8 cellular contexts compared by ENCODE assay signal in the genomic region with DNA sequence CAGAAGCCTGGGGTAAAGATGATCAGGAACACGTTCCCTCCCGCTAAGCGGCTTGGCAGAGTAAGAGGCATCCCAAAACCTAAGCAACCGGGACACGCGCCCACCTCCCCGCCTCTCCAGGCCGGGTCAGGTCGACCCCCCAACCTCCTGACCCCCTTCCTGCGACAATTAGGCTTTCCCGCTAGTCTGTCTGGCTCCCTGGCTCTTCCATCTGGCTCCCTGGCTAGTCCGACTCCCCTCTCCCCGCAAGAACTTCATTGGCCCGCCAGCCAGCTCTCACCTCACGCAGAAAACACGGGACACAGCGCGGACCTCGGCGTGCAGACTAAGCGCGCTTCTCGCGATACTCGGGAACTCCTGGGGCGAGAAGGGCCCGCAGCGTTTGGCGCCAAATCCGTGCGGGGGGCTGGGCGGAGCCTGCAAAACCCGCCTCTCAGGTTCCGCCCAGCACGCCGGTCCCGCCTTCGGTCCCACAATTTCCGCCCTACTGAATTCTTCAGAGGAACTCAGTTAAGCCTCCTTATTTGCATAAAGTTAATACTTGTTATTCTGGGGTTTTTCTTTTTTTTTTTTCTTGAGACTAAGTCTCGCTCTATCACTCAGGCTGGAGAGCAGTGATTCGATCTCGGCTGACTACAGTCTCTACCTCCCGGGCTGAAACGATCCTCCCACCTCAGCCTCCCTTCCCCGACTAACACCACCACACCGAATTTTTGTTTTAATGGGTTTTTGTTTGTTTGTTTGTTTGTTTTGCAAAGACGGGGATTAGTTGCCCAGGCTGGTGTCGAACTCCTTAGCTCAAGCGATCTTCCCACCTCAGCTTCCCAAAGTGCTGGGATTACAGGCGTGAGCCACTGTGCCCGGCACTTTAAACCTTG. TPM values are rescaled to one million over a fixed set of nuclear protein-coding genes. Genes with fewer than 3 reads are reported as not detected.
DNase-seq lines count a peak whose midpoint lies in the region; ATAC-seq lines count a peak whose summit lies in the region.

A gene with protein sequence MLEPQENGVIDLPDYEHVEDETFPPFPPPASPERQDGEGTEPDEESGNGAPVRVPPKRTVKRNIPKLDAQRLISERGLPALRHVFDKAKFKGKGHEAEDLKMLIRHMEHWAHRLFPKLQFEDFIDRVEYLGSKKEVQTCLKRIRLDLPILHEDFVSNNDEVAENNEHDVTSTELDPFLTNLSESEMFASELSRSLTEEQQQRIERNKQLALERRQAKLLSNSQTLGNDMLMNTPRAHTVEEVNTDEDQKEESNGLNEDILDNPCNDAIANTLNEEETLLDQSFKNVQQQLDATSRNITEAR (minus strand): TSS at position 327 of the 878 bp plus-strand sequence. CDS start 3,738 bp downstream, outside the sequence.

- H3K27ac ChIP-seq in effector memory CD4-positive, alpha-beta T cell (ENCODE audit: insufficient read depth, low read length, poor library complexity, severe bottlenecking), result peak within 1 kb of the TSS; percentile 55

- peak within 1 kb of the TSS; percentile 56 for H3K4me3 ChIP-seq in effector memory CD4-positive, alpha-beta T cell (ENCODE audit: insufficient read depth, low read depth, low read length, poor library complexity, severe bottlenecking)

- peaks cover 6% of the 10 kb centered on the region for H3K4me1 ChIP-seq in effector memory CD4-positive, alpha-beta T cell (ENCODE audit: control insufficient read depth, insufficient read depth, low read length, poor library complexity, severe bottlenecking)

- H3K9me3 ChIP-seq in effector memory CD4-positive, alpha-beta T cell (ENCODE audit: control insufficient read depth, low read length), result no peaks in the 10 kb centered on the region

- peak; percentile 85 for ATAC-seq in GM21360 (IDR thresholded peaks at IDR 0.05; ENCODE audit: unreplicated experiment)

- peak; percentile 88 for DNase-seq in COLO829 (ENCODE audit: low spot score)
- DNase-seq in HT-29 (ENCODE audit: low spot score), result peak; percentile 98
- peak; percentile 95 for DNase-seq in NK-92 treated with Interleukin-12 subunit alpha and Interleukin-12 subunit beta, amount 100 ng/mL, for 24 hours (lab: John Stamatoyannopoulos, UW)
- DNase-seq in activated CD8-positive, alpha-beta memory T cell treated with anti-CD3 and anti-CD28 coated beads for 24 hours, result peak; percentile 97
- DNase-seq in effector memory CD4-positive, alpha-beta T cell, result peak; percentile 94 to 97 (median 95)
- peak; percentile 95 to 98 for DNase-seq in lung microvascular endothelial cell (ENCODE audit: low read depth in 2 of 2)
- DNase-seq in stimulated activated CD4-positive, alpha-beta T cell treated with anti-CD3 and anti-CD28 coated beads, TNF-alpha, amount 100 ng/mL, for 4 hours (ENCODE audit: low read depth in 3 of 3), result peak; percentile 94 to 96 (median 94)

- no peaks in the 10 kb centered on the region for H3K36me3 ChIP-seq in effector memory CD4-positive, alpha-beta T cell (ENCODE audit: control insufficient read depth, insufficient read depth, low read length)

- H3K27me3 ChIP-seq in effector memory CD4-positive, alpha-beta T cell (replicated peaks; ENCODE audit: control insufficient read depth, insufficient read depth, low read length, poor library complexity, severe bottlenecking), result no peaks in the 10 kb centered on the region

RNA-seq across cellular contexts. Expression of the gene that starts here (rescaled TPM):
- 8.9 and 11.3 TPM in 2 replicates for total RNA-seq in HT-29 (2014; rRNA removed; shearing (Covaris generic))
- total RNA-seq in lung microvascular endothelial cell, result 4.8 and 5.0 TPM in 2 replicates

Comparison
In these comparisons a context has a peak if more than half of its experiments do, and no peak if none do; other contexts are left out.
1. Peak in every context shown above with its lines: DNase-seq, ATAC-seq, H3K4me3 ChIP-seq and H3K27ac ChIP-seq.